8 cellular contexts compared by ENCODE assay signal in genomic region chr19:14116918-14117578, GRCh38. TPM values are rescaled to one million over a fixed set of nuclear protein-coding genes. Genes with fewer than 3 reads are reported as not detected.
DNase-seq lines count a peak whose midpoint lies in the region; ATAC-seq and TF ChIP-seq lines count a peak whose summit lies in the region.

No MANE protein-coding gene starts in this region.

- H3K4me3 ChIP-seq in GM12875 (ENCODE audit: low read depth, low read length) (peak overlapping the region; percentile 84), rectal smooth muscle tissue (ENCODE audit: low read length) (peak overlapping the region; percentile 74)

- peak overlapping the region; percentile 13 for H3K9ac ChIP-seq in rectal smooth muscle tissue (ENCODE audit: low read length)

- no peaks in the 10 kb centered on the region for H3K36me3 ChIP-seq in rectal smooth muscle tissue (ENCODE audit: control insufficient read depth, insufficient read depth, low read length)

- no peak for TF ChIP-seq CTCF in GM12875 (IDR thresholded peaks at IDR 0.05; ENCODE audit: borderline replicate concordance, insufficient read depth, low read depth, low read length)

- no peaks in the 10 kb centered on the region for H3K27me3 ChIP-seq in rectal smooth muscle tissue (ENCODE audit: control insufficient read depth, insufficient read depth, low read length)

- peaks cover 33% of the 10 kb centered on the region for H3K4me1 ChIP-seq in rectal smooth muscle tissue (ENCODE audit: control insufficient read depth, insufficient read depth, low read length)

- peak; percentile 9 for ATAC-seq in HG03108 (IDR thresholded peaks at IDR 0.05; ENCODE audit: unreplicated experiment)
- ATAC-seq in Right ventricle myocardium superior (ENCODE audit: poor library complexity): no peak
- no peak for ATAC-seq in GM19467 (IDR thresholded peaks at IDR 0.05; ENCODE audit: unreplicated experiment)

- peak; percentile 64 for DNase-seq in activated CD8-positive, alpha-beta memory T cell treated with anti-CD3 and anti-CD28 coated beads, Interleukin-2, amount 50 U/mL, for 48 hours
- DNase-seq in Right ventricle myocardium superior (peak; percentile 63), NCI-H2107 (lab: John Stamatoyannopoulos, UW) (no peak), ureter (ENCODE audit: low spot score) (no peak)

- intact Hi-C loops in Right ventricle myocardium superior (cut with DNase I): no loop called here

- H3K27ac ChIP-seq in rectal smooth muscle tissue (ENCODE audit: low read depth, low read length): peak overlapping the region; percentile 63

RNA-seq across cellular contexts. Expression of gene PRKACA, which starts 0.5 kb away (rescaled TPM):
- 460 TPM for total RNA-seq in Right ventricle myocardium superior
- total RNA-seq in ureter: 89.3 TPM

RNA-seq across cellular contexts. Expression of gene ASF1B, which starts 19.3 kb away (rescaled TPM):
- total RNA-seq in Right ventricle myocardium superior (1.00 TPM), ureter (1.5 TPM)

RNA-seq across cellular contexts. Expression of gene SAMD1, which starts 26.5 kb away (rescaled TPM):
- total RNA-seq in Right ventricle myocardium superior: 51.1 TPM
- 24.3 TPM for total RNA-seq in ureter

RNA-seq across cellular contexts. Expression of gene C19orf67, which starts 31.5 kb away (rescaled TPM):
- total RNA-seq in Right ventricle myocardium superior (not detected), ureter (not detected)

RNA-seq across cellular contexts. Expression of gene MISP3, which starts 44.5 kb away (rescaled TPM):
- 7.9 TPM for total RNA-seq in Right ventricle myocardium superior
- 4.3 TPM for total RNA-seq in ureter

Comparison
In these comparisons a context has a peak if more than half of its experiments do, and no peak if none do; other contexts are left out.
1. DNase-seq: peak in activated CD8-positive, alpha-beta memory T cell treated with anti-CD3 and anti-CD28 coated beads, Interleukin-2, amount 50 U/mL, for 48 hours (single experiment) and Right ventricle myocardium superior (single experiment); none in NCI-H2107 (single experiment) and ureter (single experiment).